36 cellular contexts compared by ENCODE assay signal in genomic region chr11:124096364-124096763, GRCh38. TPM values are rescaled to one million over a fixed set of nuclear protein-coding genes. Genes with fewer than 3 reads are reported as not detected.
"Had no signal": no experiment of that assay in that cellular context is flagged by ENCODE, and none has a peak within 500 bp of the region (broad histone marks: within the 10 kb centered on the region; RNA-seq: fewer than 3 reads in every experiment).

No MANE protein-coding gene starts in this region.

- H3K4me1 Mint-ChIP-seq: activated CD4-positive, alpha-beta T cell treated with anti-CD3 and anti-CD28 coated beads for 36 hours; activated CD4-positive, alpha-beta T cell treated with anti-CD3 and anti-CD28 coated beads, Interleukin-2, amount 10 ng/mL, durations not matched to agents 24 days and 14 days; activated CD8-positive, alpha-beta memory T cell treated with anti-CD3 and anti-CD28 coated beads, Interleukin-2, amount 10 ng/mL, durations not matched to agents 7 days and 5 days; activated naive CD4-positive, alpha-beta T cell treated with anti-CD3 and anti-CD28 coated beads, Interleukin-2, amount 50 U/mL, for 24 hours; activated naive CD8-positive, alpha-beta T cell treated with anti-CD3 and anti-CD28 coated beads for 36 hours; activated naive CD8-positive, alpha-beta T cell treated with anti-CD3 and anti-CD28 coated beads, Interleukin-2, amount 50 U/mL, for 24 hours had no signal

- H3K4me3 Mint-ChIP-seq: activated CD4-positive, alpha-beta memory T cell treated with anti-CD3 and anti-CD28 coated beads for 36 hours; activated CD4-positive, alpha-beta T cell treated with anti-CD3 and anti-CD28 coated beads for 36 hours; activated CD4-positive, alpha-beta T cell treated with anti-CD3 and anti-CD28 coated beads, Interleukin-2, amount 10 ng/mL, durations not matched to agents 24 days and 14 days; activated CD8-positive, alpha-beta memory T cell treated with anti-CD3 and anti-CD28 coated beads, Interleukin-2, amount 10 ng/mL, durations not matched to agents 7 days and 5 days; activated CD8-positive, alpha-beta T cell treated with anti-CD3 and anti-CD28 coated beads, Interleukin-2, amount 10 ng/mL, durations not matched to agents 7 days and 5 days; activated naive CD4-positive, alpha-beta T cell treated with anti-CD3 and anti-CD28 coated beads for 36 hours; activated naive CD4-positive, alpha-beta T cell treated with anti-CD3 and anti-CD28 coated beads, Interleukin-2, amount 50 U/mL, for 24 hours; activated naive CD8-positive, alpha-beta T cell treated with anti-CD3 and anti-CD28 coated beads for 36 hours; activated naive CD8-positive, alpha-beta T cell treated with anti-CD3 and anti-CD28 coated beads, Interleukin-2, amount 50 U/mL, for 24 hours; activated T-helper 1 cell treated with anti-CD3 and anti-CD28 coated beads, Interleukin-12 subunit alpha, Interleukin-12 subunit beta, Interleukin-2, Interleukin-4 antibody, amounts not matched to agents 30 ng/mL and 10 ng/mL and 1 ng/mL, durations not matched to agents 14 hours and 24 hours and 36 hours; dendritic cell treated with granulocyte-macrophage colony-stimulating factor and Interleukin-4, amounts not matched to agents 40 ng/mL and 50 ng/mL, for 4 days; endodermal cell had no signal

- H3K27me3 ChIP-seq: adrenal gland, body of pancreas, colonic mucosa, foreskin keratinocyte, gastrocnemius medialis had no signal

- H3K27ac ChIP-seq: adrenal gland, body of pancreas, colonic mucosa, dorsolateral prefrontal cortex, esophagus muscularis mucosa, foreskin keratinocyte, gastrocnemius medialis, heart right ventricle had no signal

- H3K9me3 Mint-ChIP-seq: activated CD4-positive, alpha-beta memory T cell treated with anti-CD3 and anti-CD28 coated beads for 36 hours; activated CD4-positive, alpha-beta T cell treated with anti-CD3 and anti-CD28 coated beads, Interleukin-2, amount 10 ng/mL, durations not matched to agents 24 days and 14 days; activated naive CD4-positive, alpha-beta T cell treated with anti-CD3 and anti-CD28 coated beads for 36 hours; activated naive CD4-positive, alpha-beta T cell treated with anti-CD3 and anti-CD28 coated beads, Interleukin-2, amount 50 U/mL, for 24 hours; activated naive CD8-positive, alpha-beta T cell treated with anti-CD3 and anti-CD28 coated beads for 36 hours; activated naive CD8-positive, alpha-beta T cell treated with anti-CD3 and anti-CD28 coated beads, Interleukin-2, amount 50 U/mL, for 24 hours; activated T-helper 1 cell treated with anti-CD3 and anti-CD28 coated beads, Interleukin-12 subunit alpha, Interleukin-12 subunit beta, Interleukin-2, Interleukin-4 antibody, amounts not matched to agents 30 ng/mL and 10 ng/mL and 1 ng/mL, durations not matched to agents 14 hours and 24 hours and 36 hours; activated T-helper 2 cell treated with anti-CD3 and anti-CD28 coated beads, Interferon-gamma antibody, Interleukin-2, Interleukin-4, amounts not matched to agents 10 μg/mL and 5 μg/mL and 100 μg/mL, durations not matched to agents 14 hours and 24 hours and 36 hours; dendritic cell treated with granulocyte-macrophage colony-stimulating factor and Interleukin-4, amounts not matched to agents 40 ng/mL and 50 ng/mL, for 4 days; endodermal cell had no signal

- ATAC-seq: activated CD4-positive, alpha-beta T cell treated with anti-CD3 and anti-CD28 coated beads for 36 hours; activated CD8-positive, alpha-beta memory T cell treated with anti-CD3 and anti-CD28 coated beads, Interleukin-2, amount 10 ng/mL, durations not matched to agents 7 days and 5 days; activated CD8-positive, alpha-beta T cell treated with anti-CD3 and anti-CD28 coated beads, Interleukin-2, amount 10 ng/mL, durations not matched to agents 7 days and 5 days; activated naive CD8-positive, alpha-beta T cell treated with anti-CD3 and anti-CD28 coated beads, Interleukin-2, amount 50 U/mL, for 24 hours; body of pancreas; foreskin keratinocyte; gastrocnemius medialis; heart right ventricle had no signal

- H3K27ac Mint-ChIP-seq: activated CD4-positive, alpha-beta memory T cell treated with anti-CD3 and anti-CD28 coated beads for 36 hours; activated CD4-positive, alpha-beta T cell treated with anti-CD3 and anti-CD28 coated beads for 36 hours; activated CD4-positive, alpha-beta T cell treated with anti-CD3 and anti-CD28 coated beads, Interleukin-2, amount 10 ng/mL, durations not matched to agents 24 days and 14 days; activated CD8-positive, alpha-beta memory T cell treated with anti-CD3 and anti-CD28 coated beads, Interleukin-2, amount 10 ng/mL, durations not matched to agents 7 days and 5 days; activated CD8-positive, alpha-beta T cell treated with anti-CD3 and anti-CD28 coated beads, Interleukin-2, amount 10 ng/mL, durations not matched to agents 7 days and 5 days; activated naive CD4-positive, alpha-beta T cell treated with anti-CD3 and anti-CD28 coated beads for 36 hours; activated naive CD4-positive, alpha-beta T cell treated with anti-CD3 and anti-CD28 coated beads, Interleukin-2, amount 50 U/mL, for 24 hours; activated naive CD8-positive, alpha-beta T cell treated with anti-CD3 and anti-CD28 coated beads for 36 hours; activated naive CD8-positive, alpha-beta T cell treated with anti-CD3 and anti-CD28 coated beads, Interleukin-2, amount 50 U/mL, for 24 hours; activated T-helper 1 cell treated with anti-CD3 and anti-CD28 coated beads, Interleukin-12 subunit alpha, Interleukin-12 subunit beta, Interleukin-2, Interleukin-4 antibody, amounts not matched to agents 30 ng/mL and 10 ng/mL and 1 ng/mL, durations not matched to agents 14 hours and 24 hours and 36 hours; activated T-helper 2 cell treated with anti-CD3 and anti-CD28 coated beads, Interferon-gamma antibody, Interleukin-2, Interleukin-4, amounts not matched to agents 10 μg/mL and 5 μg/mL and 100 μg/mL, durations not matched to agents 14 hours and 24 hours and 36 hours; dendritic cell treated with granulocyte-macrophage colony-stimulating factor and Interleukin-4, amounts not matched to agents 40 ng/mL and 50 ng/mL, for 4 days; endodermal cell had no signal

- H3K4me1 ChIP-seq: adrenal gland, body of pancreas, colonic mucosa, esophagus muscularis mucosa, foreskin keratinocyte, gastrocnemius medialis, heart right ventricle had no signal

- H3K9me3 ChIP-seq: adrenal gland, body of pancreas, colonic mucosa, esophagus muscularis mucosa, gastrocnemius medialis, heart right ventricle had no signal

- H3K4me3 ChIP-seq: adrenal gland, body of pancreas, colonic mucosa, dorsolateral prefrontal cortex, esophagus muscularis mucosa, gastrocnemius medialis, heart right ventricle had no signal

- H3K36me3 Mint-ChIP-seq: activated CD4-positive, alpha-beta memory T cell treated with anti-CD3 and anti-CD28 coated beads for 36 hours; activated CD8-positive, alpha-beta memory T cell treated with anti-CD3 and anti-CD28 coated beads, Interleukin-2, amount 10 ng/mL, durations not matched to agents 7 days and 5 days; activated naive CD4-positive, alpha-beta T cell treated with anti-CD3 and anti-CD28 coated beads, Interleukin-2, amount 50 U/mL, for 24 hours; activated naive CD8-positive, alpha-beta T cell treated with anti-CD3 and anti-CD28 coated beads for 36 hours had no signal

- DNase-seq: activated CD4-positive, alpha-beta memory T cell treated with anti-CD3 and anti-CD28 coated beads for 36 hours; activated CD4-positive, alpha-beta T cell treated with anti-CD3 and anti-CD28 coated beads for 36 hours; activated CD4-positive, CD25-positive, alpha-beta regulatory T cell; activated CD4-positive, CD25-positive, alpha-beta regulatory T cell treated with anti-CD3 and anti-CD28 coated beads, Interleukin-2, amount 50 U/mL, for 72 hours; activated CD8-positive, alpha-beta memory T cell treated with anti-CD3 and anti-CD28 coated beads, Interleukin-2, amount 10 ng/mL, durations not matched to agents 7 days and 5 days; activated CD8-positive, alpha-beta memory T cell treated with anti-CD3 and anti-CD28 coated beads, Interleukin-2, amount 50 U/mL, for 4 hours; activated CD8-positive, alpha-beta T cell treated with anti-CD3 and anti-CD28 coated beads, Interleukin-2, amount 10 ng/mL, durations not matched to agents 7 days and 5 days; activated effector memory CD4-positive, alpha-beta T cell treated with anti-CD3 and anti-CD28 coated beads, Interleukin-2, amount 50 U/mL, for 16 hours; activated naive CD4-positive, alpha-beta T cell treated with anti-CD3 and anti-CD28 coated beads for 36 hours; activated naive CD8-positive, alpha-beta T cell treated with anti-CD3 and anti-CD28 coated beads for 36 hours; activated naive CD8-positive, alpha-beta T cell treated with anti-CD3 and anti-CD28 coated beads, Interleukin-2, amount 50 U/mL, for 24 hours; activated T-cell treated with anti-CD3 and anti-CD28 coated beads, Interleukin-2, amount 50 U/mL, for 1 hour; activated T-cell treated with anti-CD3 and anti-CD28 coated beads, Interleukin-2, amount 50 U/mL, for 48 hours; adrenal gland; amygdala; aorta; body of pancreas; caudate nucleus; colonic mucosa; dorsolateral prefrontal cortex; effector memory CD4-positive, alpha-beta T cell; endodermal cell; foreskin keratinocyte; gastrocnemius medialis; heart right ventricle; T-helper 2 cell had no signal

- H3K36me3 ChIP-seq: adrenal gland, colonic mucosa, esophagus muscularis mucosa, gastrocnemius medialis, heart right ventricle had no signal

RNA-seq across cellular contexts. Expression of gene OR10G7, which starts 55.2 kb away (rescaled TPM):
- total RNA-seq: activated CD4-positive, alpha-beta memory T cell treated with anti-CD3 and anti-CD28 coated beads for 36 hours; activated CD4-positive, alpha-beta T cell treated with anti-CD3 and anti-CD28 coated beads for 36 hours; activated CD4-positive, alpha-beta T cell treated with anti-CD3 and anti-CD28 coated beads, Interleukin-2, amount 10 ng/mL, durations not matched to agents 24 days and 14 days; activated CD8-positive, alpha-beta memory T cell treated with anti-CD3 and anti-CD28 coated beads for 36 hours; activated CD8-positive, alpha-beta memory T cell treated with anti-CD3 and anti-CD28 coated beads, Interleukin-2, amount 10 ng/mL, durations not matched to agents 7 days and 5 days; activated CD8-positive, alpha-beta T cell treated with anti-CD3 and anti-CD28 coated beads, Interleukin-2, amount 10 ng/mL, durations not matched to agents 7 days and 5 days; activated naive CD4-positive, alpha-beta T cell treated with anti-CD3 and anti-CD28 coated beads for 36 hours; activated naive CD8-positive, alpha-beta T cell treated with anti-CD3 and anti-CD28 coated beads for 36 hours; activated T-helper 1 cell treated with anti-CD3 and anti-CD28 coated beads, Interleukin-12 subunit alpha, Interleukin-12 subunit beta, Interleukin-2, Interleukin-4 antibody, amounts not matched to agents 30 ng/mL and 10 ng/mL and 1 ng/mL, durations not matched to agents 14 hours and 24 hours and 36 hours; activated T-helper 2 cell treated with anti-CD3 and anti-CD28 coated beads, Interferon-gamma antibody, Interleukin-2, Interleukin-4, amounts not matched to agents 10 μg/mL and 5 μg/mL and 100 μg/mL, durations not matched to agents 14 hours and 24 hours and 36 hours; adrenal gland; aorta; body of pancreas; colonic mucosa; dorsolateral prefrontal cortex; endodermal cell; epithelial cell of proximal tubule; esophagus muscularis mucosa; foreskin keratinocyte; gastrocnemius medialis; glomerular endothelial cell; heart right ventricle; T-helper 1 cell treated with Interleukin-12 subunit alpha and Interleukin-12 subunit beta and Interleukin-4 antibody, amounts not matched to agents 30 ng/mL and 1 ng/mL, for 36 hours had no signal
- polyA plus RNA-seq: adrenal gland, aorta, foreskin keratinocyte, heart right ventricle had no signal
